8 cellular contexts compared by ENCODE assay signal in the genomic region with DNA sequence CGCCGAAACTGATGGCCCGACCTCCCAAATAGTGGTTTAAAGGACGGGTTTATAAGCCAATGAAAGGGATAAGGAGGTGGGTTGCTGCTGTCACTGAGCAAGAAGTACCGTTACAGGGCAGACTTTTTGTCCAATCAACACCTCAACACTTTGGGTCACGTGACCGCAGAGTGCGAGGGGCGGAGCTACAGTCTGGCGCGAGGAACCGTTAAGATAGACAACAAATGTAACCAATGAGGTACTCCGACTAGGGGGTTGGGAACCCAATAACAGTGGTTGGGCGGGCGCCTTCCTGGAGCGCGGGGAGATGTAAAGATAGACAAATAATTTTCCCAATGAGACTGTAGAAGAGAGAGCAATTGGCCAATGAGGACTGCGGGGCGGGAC. TPM values are rescaled to one million over a fixed set of nuclear protein-coding genes. Genes with fewer than 3 reads are reported as not detected.
A peak's percentile ranks its signal among the peaks of the same experiment; 100 is the strongest.
DNase-seq lines count a peak whose midpoint lies in the region; ATAC-seq and TF ChIP-seq lines count a peak whose summit lies in the region.

Gene RBM15, plus strand, starts transcription at position 338 of the 387 bp plus-strand sequence. Its CDS starts 29 bp downstream, at position 367.

- H3K27ac Mint-ChIP-seq in activated T-helper 17 cell treated with anti-CD3 and anti-CD28 coated beads, Interleukin-2, amount 50 U/mL, for 72 hours = no peak within 1 kb of the TSS
- H3K27ac Mint-ChIP-seq in natural killer cell = no peak within 1 kb of the TSS

- H3K36me3 ChIP-seq in DOHH2 (ENCODE audit: control insufficient read depth, low read length) (peaks cover 57% of the 10 kb centered on the region), H7 (replicated peaks; ENCODE audit: control insufficient read depth, insufficient read depth, low read length) (peaks cover 15% of the 10 kb centered on the region)

- H3K4me1 Mint-ChIP-seq in activated T-helper 17 cell treated with anti-CD3 and anti-CD28 coated beads, Interleukin-2, amount 50 U/mL, for 72 hours = peaks cover 27% of the 10 kb centered on the region
- peaks cover 51 to 56% of the 10 kb centered on the region in 2 donors for H3K4me1 Mint-ChIP-seq in natural killer cell

- peak; percentile 82 for ATAC-seq in activated T-helper 17 cell treated with anti-CD3 and anti-CD28 coated beads, Interleukin-2, amount 50 U/mL, for 72 hours (replicated peaks)
- ATAC-seq in natural killer cell = peak; percentile 66 to 88 (median 74)

- peaks cover 75% of the 10 kb centered on the region for H3K79me2 ChIP-seq in DOHH2 (ENCODE audit: control insufficient read depth, low read length)

- no peak within 1 kb of the TSS for H3K4me3 Mint-ChIP-seq in activated T-helper 17 cell treated with anti-CD3 and anti-CD28 coated beads, Interleukin-2, amount 50 U/mL, for 72 hours
- no peak within 1 kb of the TSS for H3K4me3 Mint-ChIP-seq in natural killer cell

- DNase-seq in H7 (peak; percentile 95), LoVo (ENCODE audit: low spot score) (peak; percentile 100), RWPE1 (ENCODE audit: low spot score) (peak; percentile 99), fibroblast of pulmonary artery (ENCODE audit: low read depth) (peak; percentile 100), natural killer cell (peak; percentile 91)
- peak; percentile 98 to 100 (median 99) for DNase-seq in stimulated activated naive CD4-positive, alpha-beta T cell (lab: John Stamatoyannopoulos, UW)

- H3K4me3 ChIP-seq in DOHH2 (ENCODE audit: low read length) (peak within 1 kb of the TSS; percentile 91), H7 (ENCODE audit: insufficient read depth, low read depth, low read length) (peak within 1 kb of the TSS; percentile 99), fibroblast of pulmonary artery (replicated peaks; ENCODE audit: low read depth, low read length) (peak within 1 kb of the TSS; percentile 95)

- CTCF ChIA-PET in RWPE1 (lab: Yijun Ruan, JAX) = interaction anchor here (0.6 to 1.7 kb wide), 6 partner anchors 10 to 158 kb away, joined by 3 to 6 read pairs (median 3); no protein-coding TSS in a partner anchor

- TF ChIP-seq CTCF in DOHH2 (IDR thresholded peaks at IDR 0.05; ENCODE audit: low read depth, low read length, poor library complexity, severe bottlenecking) (no peak), RWPE1 (conservative IDR thresholded peaks at IDR 0.05; ENCODE audit: low read depth) (no peak), fibroblast of pulmonary artery (IDR thresholded peaks at IDR 0.05; ENCODE audit: low read length, missing control alignments) (no peak), natural killer cell (IDR thresholded peaks at IDR 0.05) (no peak)

- H3F3A ChIP-seq in DOHH2 (ENCODE audit: control insufficient read depth, insufficient read depth) = peaks cover 10% of the 10 kb centered on the region

- no peaks in the 10 kb centered on the region for H3K9me2 ChIP-seq in DOHH2 (replicated peaks; ENCODE audit: control insufficient read depth, low read length)

- H3K27me3 ChIP-seq in DOHH2 (ENCODE audit: control insufficient read depth, low read length) = no peaks in the 10 kb centered on the region
- H3K27me3 ChIP-seq in H7 (ENCODE audit: control insufficient read depth, insufficient read depth, low read length) = no peaks in the 10 kb centered on the region

- H3K4me1 ChIP-seq in DOHH2 (ENCODE audit: control insufficient read depth, low read length) = peaks cover 54% of the 10 kb centered on the region

- intact Hi-C loops in natural killer cell (cut with micrococcal nuclease) = loop anchor here (1.0 to 2.0 kb wide), 3 partner anchors 68 to 912 kb away; partner anchors contain the start of genes LAMTOR5, PSMA5 and STRIP1

- H3K27ac ChIP-seq in DOHH2 (ENCODE audit: low read depth, low read length) (peak within 1 kb of the TSS; percentile 93), RWPE1 (peak within 1 kb of the TSS; percentile 99)

- H3K9me3 Mint-ChIP-seq in activated T-helper 17 cell treated with anti-CD3 and anti-CD28 coated beads, Interleukin-2, amount 50 U/mL, for 72 hours = no peaks in the 10 kb centered on the region
- H3K9me3 Mint-ChIP-seq in natural killer cell = no peaks in the 10 kb centered on the region

- POLR2A ChIA-PET in RWPE1 (lab: Yijun Ruan, JAX; ENCODE audit: low non-redundant PET) = interaction anchor here (0.9 to 1.0 kb wide), 2 partner anchors 13 to 65 kb away, joined by 3 to 4 read pairs; no protein-coding TSS in a partner anchor

- peak within 1 kb of the TSS; percentile 91 for H3K4me2 ChIP-seq in DOHH2 (ENCODE audit: low read length)

- H3K27me3 Mint-ChIP-seq in activated T-helper 17 cell treated with anti-CD3 and anti-CD28 coated beads, Interleukin-2, amount 50 U/mL, for 72 hours = no peaks in the 10 kb centered on the region
- no peaks in the 10 kb centered on the region for H3K27me3 Mint-ChIP-seq in natural killer cell (ENCODE audit: low read depth in 2 of 2)

- peaks cover 5% of the 10 kb centered on the region for H3K36me3 Mint-ChIP-seq in activated T-helper 17 cell treated with anti-CD3 and anti-CD28 coated beads, Interleukin-2, amount 50 U/mL, for 72 hours (ENCODE audit: low read depth)
- no peaks in the 10 kb centered on the region for H3K36me3 Mint-ChIP-seq in natural killer cell

- peaks cover 39% of the 10 kb centered on the region for H4K20me1 ChIP-seq in DOHH2 (ENCODE audit: control insufficient read depth, insufficient read depth, low read depth, low read length)

- no peaks in the 10 kb centered on the region for H3K9me3 ChIP-seq in DOHH2 (ENCODE audit: control insufficient read depth, insufficient read depth, low read length)

RNA-seq across cellular contexts. Expression of gene RBM15, which starts in this region (rescaled TPM):
- 56.6 and 79.9 TPM in 2 replicates for total RNA-seq in H7 (2014; rRNA removed; shearing (Covaris generic))
- total RNA-seq in activated T-helper 17 cell treated with anti-CD3 and anti-CD28 coated beads, Interleukin-2, amount 50 U/mL, for 72 hours = 10 to 100 TPM; 61.8 to 86.2 TPM
- 100 to 1,000 TPM in 1 of 3 donors, 10 to 100 TPM in 2; 81.8 to 109 (median 87.0) TPM for total RNA-seq in natural killer cell

Comparison
In these comparisons a context has a peak if more than half of its experiments do, and no peak if none do; other contexts are left out.
1. Peak in every context shown above with its lines: DNase-seq, ATAC-seq, H3K4me3 ChIP-seq and H3K27ac ChIP-seq.